8 cellular contexts compared by ENCODE assay signal in the genomic region with DNA sequence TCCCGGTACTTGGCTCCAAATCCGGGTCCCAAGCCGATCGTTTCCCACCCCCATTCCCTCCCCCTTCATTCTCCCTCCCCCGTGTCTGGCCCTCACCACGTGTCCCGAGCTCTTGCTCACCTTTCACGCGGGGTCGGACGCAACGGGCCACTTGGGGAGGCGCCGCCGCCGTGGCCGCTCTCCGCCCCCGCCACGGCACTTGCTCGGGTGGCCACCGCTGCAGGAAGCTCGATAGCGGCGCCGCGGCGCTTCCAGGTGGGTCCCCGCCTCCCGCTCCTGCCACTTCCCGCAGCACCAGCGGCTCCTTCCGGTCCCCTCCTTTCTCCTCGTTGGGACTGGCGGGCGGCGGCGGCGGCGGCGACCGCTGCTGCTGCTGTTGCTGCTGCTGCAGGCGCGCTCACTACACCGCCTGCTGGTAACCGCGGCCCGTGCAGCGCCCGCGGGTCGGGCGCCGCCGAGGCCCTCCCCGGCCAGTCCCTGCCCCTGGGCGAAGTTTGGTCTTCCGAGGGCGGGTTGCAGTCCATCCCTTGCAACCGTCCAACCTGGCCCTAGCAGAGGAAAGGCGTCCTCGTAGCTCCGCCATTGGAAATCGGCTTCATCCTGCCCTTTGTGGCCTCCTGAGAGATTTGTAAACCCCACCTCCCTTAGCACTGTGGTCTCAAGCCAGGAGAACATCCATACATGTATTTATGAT. TPM values are rescaled to one million over a fixed set of nuclear protein-coding genes. Genes with fewer than 3 reads are reported as not detected.
A peak's percentile ranks its signal among the peaks of the same experiment; 100 is the strongest.
DNase-seq lines count a peak whose midpoint lies in the region; ATAC-seq and TF ChIP-seq lines count a peak whose summit lies in the region.

No MANE protein-coding gene starts in this region.

- peak; percentile 79 for ATAC-seq in activated T-helper 17 cell treated with anti-CD3 and anti-CD28 coated beads, Interleukin-2, amount 50 U/mL, for 72 hours (replicated peaks)
- peak; percentile 80 for ATAC-seq in stimulated activated naive CD8-positive, alpha-beta T cell treated with anti-CD3 and anti-CD28 coated beads, Interleukin-15, Interleukin-2, amounts not matched to agents 100 U/mL and 50 U/mL, for 24 hours

- H3K4me1 Mint-ChIP-seq in activated T-helper 17 cell treated with anti-CD3 and anti-CD28 coated beads, Interleukin-2, amount 50 U/mL, for 72 hours = peaks cover 23% of the 10 kb centered on the region
- H3K4me1 Mint-ChIP-seq in nephron = peaks cover 46% of the 10 kb centered on the region

- DNase-seq in ELF-1 (ENCODE audit: low read depth, low spot score) = peak; percentile 98
- DNase-seq in GOT3 (lab: John Stamatoyannopoulos, UW) = peak; percentile 58
- DNase-seq in LHCN-M2 (ENCODE audit: low read depth) = peak; percentile 90
- DNase-seq in RKO (ENCODE audit: low spot score) = peak; percentile 94
- DNase-seq in fibroblast of peridontal ligament (ENCODE audit: extremely low read depth) = peak; percentile 83
- peak; percentile 94 for DNase-seq in stimulated activated naive CD8-positive, alpha-beta T cell treated with anti-CD3 and anti-CD28 coated beads, Interleukin-15, Interleukin-2, amounts not matched to agents 100 U/mL and 50 U/mL, for 24 hours

- H3K27me3 Mint-ChIP-seq in activated T-helper 17 cell treated with anti-CD3 and anti-CD28 coated beads, Interleukin-2, amount 50 U/mL, for 72 hours = no peaks in the 10 kb centered on the region
- H3K27me3 Mint-ChIP-seq in nephron (ENCODE audit: low read depth) = no peaks in the 10 kb centered on the region

- H3K4me3 Mint-ChIP-seq in activated T-helper 17 cell treated with anti-CD3 and anti-CD28 coated beads, Interleukin-2, amount 50 U/mL, for 72 hours = peak overlapping the region; percentile 88
- H3K4me3 Mint-ChIP-seq in nephron = peak overlapping the region; percentile 84 to 92 (median 92)

- TF ChIP-seq CTCF in nephron (IDR thresholded peaks at IDR 0.05; ENCODE audit: unreplicated experiment in 3 of 3) = peak; percentile 94 to 98 (median 95)

- H3K9me3 Mint-ChIP-seq in activated T-helper 17 cell treated with anti-CD3 and anti-CD28 coated beads, Interleukin-2, amount 50 U/mL, for 72 hours = no peaks in the 10 kb centered on the region
- H3K9me3 Mint-ChIP-seq in nephron = no peaks in the 10 kb centered on the region

- H3K27ac Mint-ChIP-seq in activated T-helper 17 cell treated with anti-CD3 and anti-CD28 coated beads, Interleukin-2, amount 50 U/mL, for 72 hours = peak overlapping the region; percentile 100
- H3K27ac Mint-ChIP-seq in nephron = peak overlapping the region; percentile 98 to 99 (median 99)

- peaks cover 33% of the 10 kb centered on the region for H3K36me3 Mint-ChIP-seq in activated T-helper 17 cell treated with anti-CD3 and anti-CD28 coated beads, Interleukin-2, amount 50 U/mL, for 72 hours (ENCODE audit: low read depth)
- H3K36me3 Mint-ChIP-seq in nephron (ENCODE audit: low read depth) = no peaks in the 10 kb centered on the region

RNA-seq across cellular contexts. Expression of gene ZZZ3, which starts 0.8 kb away (rescaled TPM):
- 61.2 and 73.2 TPM in 2 replicates for total RNA-seq in LHCN-M2 (2014; rRNA removed)
- polyA plus RNA-seq in LHCN-M2 (2012) = 10.7 TPM
- 10 to 100 TPM; 44.4 to 47.8 TPM for total RNA-seq in activated T-helper 17 cell treated with anti-CD3 and anti-CD28 coated beads, Interleukin-2, amount 50 U/mL, for 72 hours

Comparison
In these comparisons a context has a peak if more than half of its experiments do, and no peak if none do; other contexts are left out.
1. Peak in every context shown above with its lines: DNase-seq and ATAC-seq.